ENCODE assay signal across 15 cellular contexts in the genomic region with DNA sequence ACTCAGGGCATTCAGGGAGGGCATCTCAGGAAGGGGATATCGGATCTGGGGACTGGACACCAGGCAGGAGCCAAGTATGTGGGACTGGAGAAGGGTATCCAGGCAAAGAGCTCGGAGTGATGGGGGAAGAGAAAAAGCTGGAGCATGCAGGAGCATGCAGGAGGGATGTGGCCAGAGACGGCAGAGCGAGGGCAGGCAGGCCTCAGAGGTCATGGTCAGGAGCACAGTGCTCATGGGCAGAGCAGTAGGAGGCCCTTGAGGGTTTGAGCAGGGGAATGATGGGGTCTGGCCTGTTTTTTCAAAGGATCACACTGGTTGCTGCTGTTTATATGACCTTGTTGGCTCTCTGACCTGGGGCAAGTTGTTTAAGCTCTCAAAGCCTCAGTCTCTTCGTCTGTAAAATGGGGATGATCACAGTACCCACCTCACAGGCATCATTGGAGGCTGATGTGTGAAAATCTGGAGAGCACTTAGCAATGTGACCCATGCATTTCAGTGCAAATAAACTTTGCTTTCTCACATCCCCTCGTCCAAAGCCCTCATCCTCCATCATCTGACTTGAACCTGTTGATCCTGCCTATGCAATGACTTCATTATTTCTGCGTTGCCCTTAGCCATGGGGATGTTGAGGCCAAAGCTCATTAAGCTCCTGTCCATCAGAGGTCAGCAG.
DNase-seq lines count a peak whose midpoint lies in the region; ATAC-seq and TF ChIP-seq lines count a peak whose summit lies in the region.
"Had no signal": no experiment of that assay in that cellular context is flagged by ENCODE, and none has a peak within 500 bp of the region (broad histone marks: within the 10 kb centered on the region; RNA-seq: fewer than 3 reads in every experiment).

No MANE protein-coding gene starts in this region.

- H3K4me3 ChIP-seq in fibroblast of mammary gland (ENCODE audit: control insufficient read depth, low read depth, low read length) (no peak overlapping the region), sigmoid colon (no peak overlapping the region)
- H3K4me3 ChIP-seq: GM23338, SJSA1 had no signal

- H3K27me3 Mint-ChIP-seq in activated naive CD8-positive, alpha-beta T cell treated with anti-CD3 and anti-CD28 coated beads, Interleukin-2, amount 50 U/mL, for 24 hours, result peaks cover 8% of the 10 kb centered on the region

- H3K27ac ChIP-seq in sigmoid colon, result no peak overlapping the region
- H3K27ac ChIP-seq: SJSA1 had no signal

- H3K4me1 ChIP-seq in sigmoid colon, result no peaks in the 10 kb centered on the region
- H3K4me1 ChIP-seq: SJSA1 had no signal

- in situ Hi-C loops in GM13977 (cut with MboI; ENCODE audit: low pct_unique_long_range_greater_than_20kb, low sequenced_read_pairs, unreplicated experiment), result no loop called here

- TF ChIP-seq POLR2A in sigmoid colon (IDR thresholded peaks at IDR 0.05), result no peak

- no peak overlapping the region for H3K27ac Mint-ChIP-seq in activated naive CD8-positive, alpha-beta T cell treated with anti-CD3 and anti-CD28 coated beads, Interleukin-2, amount 50 U/mL, for 24 hours
- H3K27ac Mint-ChIP-seq: GM23338 had no signal

- peaks cover 0 to 4% (median 0%) of the 10 kb centered on the region in 3 donors for H3K27me3 ChIP-seq in sigmoid colon
- H3K27me3 ChIP-seq: SJSA1 had no signal

- DNase-seq in AG20443 (ENCODE audit: low spot score), result peak; percentile 4
- peak; percentile 4 for DNase-seq in GM13977 (ENCODE audit: low spot score)
- DNase-seq in fibroblast of mammary gland (ENCODE audit: low read depth), result peak; percentile 7
- peak; percentile 26 for DNase-seq in sigmoid colon
- no peak for DNase-seq in activated naive CD8-positive, alpha-beta T cell treated with anti-CD3 and anti-CD28 coated beads, Interleukin-2, amount 50 U/mL, for 24 hours
- DNase-seq in GDM1 (lab: John Stamatoyannopoulos, UW), result no peak
- no peak for DNase-seq in activated gamma-delta T cell treated with Interleukin-2 at 50 U/mL for 16 hours
- DNase-seq: COR-L47, NCI-H1092 treated with DMSO at 0.1 percent for 48 hours, NCI-H146, NCI-H2029 treated with DMSO at 0.1 percent for 48 hours, NCI-H446 treated with DMSO at 0.1 percent for 48 hours had no signal

- H3K9me3 ChIP-seq in sigmoid colon, result no peaks in the 10 kb centered on the region
- H3K9me3 ChIP-seq: SJSA1 had no signal

- no peaks in the 10 kb centered on the region for H3K36me3 Mint-ChIP-seq in activated naive CD8-positive, alpha-beta T cell treated with anti-CD3 and anti-CD28 coated beads, Interleukin-2, amount 50 U/mL, for 24 hours (ENCODE audit: low read depth)

- no peaks in the 10 kb centered on the region for H3K36me3 ChIP-seq in sigmoid colon
- H3K36me3 ChIP-seq: SJSA1 had no signal

- H3K4me1 Mint-ChIP-seq in activated naive CD8-positive, alpha-beta T cell treated with anti-CD3 and anti-CD28 coated beads, Interleukin-2, amount 50 U/mL, for 24 hours, result no peaks in the 10 kb centered on the region
- H3K4me1 Mint-ChIP-seq: GM23338 had no signal

- H3K4me3 Mint-ChIP-seq in activated naive CD8-positive, alpha-beta T cell treated with anti-CD3 and anti-CD28 coated beads, Interleukin-2, amount 50 U/mL, for 24 hours, result no peak overlapping the region
- H3K4me3 Mint-ChIP-seq: GM23338 had no signal

- H3K9me3 Mint-ChIP-seq in activated naive CD8-positive, alpha-beta T cell treated with anti-CD3 and anti-CD28 coated beads, Interleukin-2, amount 50 U/mL, for 24 hours, result peaks cover 5% of the 10 kb centered on the region

- intact Hi-C loops in sigmoid colon (cut with DNase I), result no loop called here

- WGBS in sigmoid colon, 2 donors, result 59 to 65% methylated on average over 7 of the region's 7 CpGs

- TF ChIP-seq EP300 in sigmoid colon (IDR thresholded peaks at IDR 0.05), result no peak

- no peak for TF ChIP-seq CTCF in GM13977 (IDR thresholded peaks at IDR 0.05; ENCODE audit: extremely low read depth, insufficient read depth, missing control alignments)
- TF ChIP-seq CTCF in fibroblast of mammary gland (conservative IDR thresholded peaks at IDR 0.05; ENCODE audit: control insufficient read depth, insufficient read depth, low read depth, low read length), result peak; percentile 7
- TF ChIP-seq CTCF in sigmoid colon (IDR thresholded peaks at IDR 0.05), result no peak

- ATAC-seq in activated naive CD8-positive, alpha-beta T cell treated with anti-CD3 and anti-CD28 coated beads, Interleukin-2, amount 50 U/mL, for 24 hours, result no peak
- ATAC-seq: GM23338, Panc1 had no signal

Comparison
In these comparisons a context has a peak if more than half of its experiments do, and no peak if none do; other contexts are left out.
1. DNase-seq: peak in AG20443 (single experiment), GM13977 (single experiment), fibroblast of mammary gland (single experiment) and sigmoid colon (single experiment); none in activated naive CD8-positive, alpha-beta T cell treated with anti-CD3 and anti-CD28 coated beads, Interleukin-2, amount 50 U/mL, for 24 hours (single experiment), GDM1 (single experiment) and activated gamma-delta T cell treated with Interleukin-2 at 50 U/mL for 16 hours (single experiment).